Comparison of ENCODE assay signal across 1 cellular context in the genomic region with DNA sequence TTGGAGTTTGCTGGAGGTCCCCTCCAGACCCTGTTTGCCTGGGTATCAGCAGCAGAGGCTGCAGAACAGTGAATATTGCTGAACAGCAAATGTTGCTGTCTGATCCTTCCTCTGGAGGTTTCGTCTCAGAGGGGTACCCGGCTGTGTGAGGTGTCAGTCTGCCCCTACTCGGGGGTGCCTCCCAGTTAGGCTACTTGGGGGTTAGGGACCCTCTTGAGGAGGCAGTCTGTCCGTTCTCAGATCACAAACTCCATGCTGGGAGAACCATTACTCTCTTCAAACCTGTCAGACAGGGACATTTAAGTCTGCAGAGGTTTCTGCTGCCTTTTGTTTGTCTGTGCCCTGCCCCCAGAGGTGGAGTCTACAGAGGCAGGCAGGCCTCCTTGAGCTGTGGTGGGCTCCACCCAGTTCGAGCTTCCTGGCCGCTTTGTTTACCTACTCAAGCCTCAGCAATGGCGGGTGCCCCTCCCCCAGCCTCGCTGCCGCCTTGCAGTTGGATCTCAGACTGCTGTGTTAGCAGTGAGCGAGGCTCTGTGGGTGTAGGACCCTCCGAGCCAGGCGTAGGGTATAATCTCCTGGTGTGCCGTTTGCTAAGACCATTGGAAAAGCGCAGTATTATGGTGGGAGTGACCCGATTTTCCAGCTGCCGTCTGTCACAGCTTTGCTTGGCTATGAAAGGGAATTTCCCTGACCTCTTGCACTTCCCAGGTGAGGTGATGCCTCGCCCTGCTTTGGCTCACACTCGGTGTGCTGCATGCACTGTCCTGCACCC.
TF ChIP-seq lines count a peak whose summit lies in the region.

No MANE protein-coding gene starts in this region.

TF ChIP-seq in K562, 482 proteins besides CTCF, POLR2A, EP300 and RAD21:
- TF ChIP-seq ZNF766 (CRISPR knock-in tag; conservative IDR thresholded peaks at IDR 0.05): 0 out of 2 replicates have a peak, but pooled peaks have one; percentile 26
